In genomic region chr12:70366581-70367267, GRCh38 we compare ENCODE assay signal across 8 cellular contexts. TPM values are rescaled to one million over a fixed set of nuclear protein-coding genes. Genes with fewer than 3 reads are reported as not detected.
A peak's percentile ranks its signal among the peaks of the same experiment; 100 is the strongest.
DNase-seq lines count a peak whose midpoint lies in the region; ATAC-seq and TF ChIP-seq lines count a peak whose summit lies in the region.

No MANE protein-coding gene starts in this region.

- DNase-seq in COLO668 (lab: John Stamatoyannopoulos, UW; ENCODE audit: unreplicated experiment) (peak; percentile 77), HK-2 (ENCODE audit: unreplicated experiment) (peak; percentile 38), SHP77 treated with DMSO at 0.1 percent for 48 hours (lab: John Stamatoyannopoulos, UW) (peak; percentile 33), activated gamma-delta T cell treated with Interleukin-2 at 50 U/mL for 16 hours (peak; percentile 65), ovary (peak; percentile 27 to 56 (median 36))

- no CpG with 5 or more reads among the region's 71 CpGs for WGBS in gastroesophageal sphincter (ENCODE audit: low coverage in 1 of 2), 2 donors
- 0 to 1% (median 0%) methylated on average over 29 to 71 of the region's 71 CpGs for WGBS in ovary, 3 donors
- under 1% methylated on average over 71 of the region's 71 CpGs for WGBS in urinary bladder

- TF ChIP-seq POLR2A in gastroesophageal sphincter (IDR thresholded peaks at IDR 0.05) = no peak
- TF ChIP-seq POLR2A in ovary (IDR thresholded peaks at IDR 0.05) = no peak

- H3K27me3 ChIP-seq in gastroesophageal sphincter = peaks cover 53% of the 10 kb centered on the region
- no peaks in the 10 kb centered on the region for H3K27me3 ChIP-seq in ovary

- H3K4me1 ChIP-seq in gastroesophageal sphincter = peaks cover 0 to 23% (median 8%) of the 10 kb centered on the region in 3 donors
- H3K4me1 ChIP-seq in ovary (ENCODE audit: insufficient read depth) = peaks cover 3% of the 10 kb centered on the region
- H3K4me1 ChIP-seq in urinary bladder (ENCODE audit: insufficient read depth) = no peaks in the 10 kb centered on the region

- no peak for TF ChIP-seq EP300 in gastroesophageal sphincter (IDR thresholded peaks at IDR 0.05)
- TF ChIP-seq EP300 in ovary (IDR thresholded peaks at IDR 0.05) = no peak

- peak overlapping the region in 3 of 4 donors; percentile 55 to 71 (median 59) for H3K27ac ChIP-seq in gastroesophageal sphincter
- H3K27ac ChIP-seq in ovary = no peak overlapping the region
- no peak overlapping the region for H3K27ac ChIP-seq in urinary bladder (ENCODE audit: low read depth)

- intact Hi-C loops in ovary (cut with DNase I) = loop anchor here in 1 of 4 donors (10.0 kb wide), 1 partner anchor 122 kb away; the partner anchor contains the start of gene CNOT2

- ATAC-seq in GM19467 (IDR thresholded peaks at IDR 0.05; ENCODE audit: unreplicated experiment) = peak; percentile 34
- peak; percentile 37 for ATAC-seq in gastroesophageal sphincter

- TF ChIP-seq CTCF in gastroesophageal sphincter (IDR thresholded peaks at IDR 0.05) = no peak
- TF ChIP-seq CTCF in ovary (IDR thresholded peaks at IDR 0.05) = no peak

- no peaks in the 10 kb centered on the region for H3K9me3 ChIP-seq in gastroesophageal sphincter
- no peaks in the 10 kb centered on the region for H3K9me3 ChIP-seq in ovary

- H3K36me3 ChIP-seq in gastroesophageal sphincter = no peaks in the 10 kb centered on the region
- no peaks in the 10 kb centered on the region for H3K36me3 ChIP-seq in ovary
- H3K36me3 ChIP-seq in urinary bladder (ENCODE audit: insufficient read depth) = no peaks in the 10 kb centered on the region

- H3K4me3 ChIP-seq in gastroesophageal sphincter (peak overlapping the region; percentile 47 to 80), ovary (peak overlapping the region; percentile 65), urinary bladder (ENCODE audit: low read depth, low read length) (peak overlapping the region; percentile 97)

RNA-seq across cellular contexts. Expression of gene KCNMB4, which starts 0.6 kb away (rescaled TPM):
- 1 to 10 TPM; 4.0 to 7.2 (median 5.8) TPM for total RNA-seq in gastroesophageal sphincter
- 1 to 10 TPM; 2.0 to 5.6 (median 3.0) TPM for total RNA-seq in ovary
- 1 to 10 TPM; 2.6 to 4.0 TPM for polyA plus RNA-seq in ovary
- 9.7 TPM for total RNA-seq in urinary bladder
- 5.1 TPM for polyA plus RNA-seq in urinary bladder

Comparison
In these comparisons a context has a peak if more than half of its experiments do, and no peak if none do; other contexts are left out.
1. H3K27ac ChIP-seq: peak in gastroesophageal sphincter (3 of 4); none in ovary (0 of 2) and urinary bladder (single experiment).
2. Peak in every context shown above with its lines, with median percentiles within 50 percentile points of each other: DNase-seq and H3K4me3 ChIP-seq.